ENCODE assay signal across 1 cellular context in genomic region chr2:167827352-167828097, GRCh38.
TF ChIP-seq lines count a peak whose summit lies in the region.

No MANE protein-coding gene starts in this region.

TF ChIP-seq in HepG2, 621 proteins besides CTCF, POLR2A, EP300 and RAD21 (continued from another document and continues in another):
- TF ChIP-seq ZNF33A (CRISPR knock-in tag; IDR thresholded peaks at IDR 0.05; ENCODE audit: borderline replicate concordance) (peak; percentile 72; the same call in 1 of the 2 replicates), ZNF598 (CRISPR knock-in tag; IDR thresholded peaks at IDR 0.05; ENCODE audit: borderline replicate concordance) (peak; percentile 65), ZNF788 (CRISPR knock-in tag; IDR thresholded peaks at IDR 0.05; ENCODE audit: borderline replicate concordance) (peak; percentile 97; the same call in 1 of the 2 replicates), FOSL1 (CRISPR knock-in tag; IDR thresholded peaks at IDR 0.05; ENCODE audit: borderline replicate concordance) (peak; percentile 34; the same call in 1 of the 2 replicates), ZNF790 (CRISPR knock-in tag; IDR thresholded peaks at IDR 0.05; ENCODE audit: borderline replicate concordance) (no peak), LRRFIP1 (CRISPR knock-in tag; conservative IDR thresholded peaks at IDR 0.05) (no peak), SKIL (CRISPR knock-in tag; IDR thresholded peaks at IDR 0.05; ENCODE audit: borderline replicate concordance) (peak; percentile 90), GABPA (IDR thresholded peaks at IDR 0.05; ENCODE audit: low read depth, low read length) (no peak), GABPA (CRISPR knock-in tag; IDR thresholded peaks at IDR 0.05; ENCODE audit: low read depth) (peak; percentile 40; the same call in 1 of the 2 replicates), ZBTB49 (CRISPR knock-in tag; IDR thresholded peaks at IDR 0.05; ENCODE audit: borderline replicate concordance) (no peak), REPIN1 (CRISPR knock-in tag; IDR thresholded peaks at IDR 0.05; ENCODE audit: borderline replicate concordance, low read depth) (peak; percentile 99), ZNF558 (CRISPR knock-in tag; IDR thresholded peaks at IDR 0.05; ENCODE audit: borderline replicate concordance) (peak; percentile 90; the same call in 1 of the 2 replicates), ZNF18 (CRISPR knock-in tag; IDR thresholded peaks at IDR 0.05; ENCODE audit: insufficient replicate concordance) (no peak), ZNF143 (CRISPR knock-in tag; IDR thresholded peaks at IDR 0.05) (peak; percentile 54), RXRB (CRISPR knock-in tag; IDR thresholded peaks at IDR 0.05; ENCODE audit: borderline replicate concordance) (peak; percentile 96), ASH2L (IDR thresholded peaks at IDR 0.05; ENCODE audit: insufficient read length, low read depth, low read length) (peak; percentile 92), GPN1 (CRISPR knock-in tag; IDR thresholded peaks at IDR 0.05; ENCODE audit: borderline replicate concordance) (no peak; the same call in 1 of the 2 replicates), ATF7 (IDR thresholded peaks at IDR 0.05) (peak; percentile 60; the same call in 1 of the 2 replicates), ATF7 (CRISPR knock-in tag; IDR thresholded peaks at IDR 0.05) (peak; percentile 88), ZNF383 (CRISPR knock-in tag; IDR thresholded peaks at IDR 0.05; ENCODE audit: borderline replicate concordance) (no peak; the same call in 1 of the 2 replicates), GTF2F1 (IDR thresholded peaks at IDR 0.05; ENCODE audit: low read length) (no peak), ZSCAN9 (CRISPR knock-in tag; IDR thresholded peaks at IDR 0.05; ENCODE audit: borderline replicate concordance) (peak; percentile 96), FOXM1 (CRISPR knock-in tag; IDR thresholded peaks at IDR 0.05) (no peak), MTF1 (CRISPR knock-in tag; IDR thresholded peaks at IDR 0.05) (no peak; the same call in 1 of the 2 replicates), ZNF235 (CRISPR knock-in tag; IDR thresholded peaks at IDR 0.05; ENCODE audit: borderline replicate concordance) (no peak), ELF1 (CRISPR knock-in tag; IDR thresholded peaks at IDR 0.05) (peak; percentile 55; the same call in 1 of the 2 replicates), SMAD9 (CRISPR knock-in tag; IDR thresholded peaks at IDR 0.05) (0 out of 2 replicates have a peak, but pooled peaks have one; percentile 60), ZBTB7A (CRISPR knock-in tag; IDR thresholded peaks at IDR 0.05) (peak; percentile 89; the same call in 1 of the 2 replicates), ZNF431 (CRISPR knock-in tag; IDR thresholded peaks at IDR 0.05; ENCODE audit: borderline replicate concordance, low read depth) (peak; percentile 98), SMARCC2 (IDR thresholded peaks at IDR 0.05) (no peak)
- TF ChIP-seq, protein P1, sequence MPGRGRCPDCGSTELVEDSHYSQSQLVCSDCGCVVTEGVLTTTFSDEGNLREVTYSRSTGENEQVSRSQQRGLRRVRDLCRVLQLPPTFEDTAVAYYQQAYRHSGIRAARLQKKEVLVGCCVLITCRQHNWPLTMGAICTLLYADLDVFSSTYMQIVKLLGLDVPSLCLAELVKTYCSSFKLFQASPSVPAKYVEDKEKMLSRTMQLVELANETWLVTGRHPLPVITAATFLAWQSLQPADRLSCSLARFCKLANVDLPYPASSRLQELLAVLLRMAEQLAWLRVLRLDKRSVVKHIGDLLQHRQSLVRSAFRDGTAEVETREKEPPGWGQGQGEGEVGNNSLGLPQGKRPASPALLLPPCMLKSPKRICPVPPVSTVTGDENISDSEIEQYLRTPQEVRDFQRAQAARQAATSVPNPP (CRISPR knock-in tag; IDR thresholded peaks at IDR 0.05) = peak; percentile 90
- TF ChIP-seq, protein P2, sequence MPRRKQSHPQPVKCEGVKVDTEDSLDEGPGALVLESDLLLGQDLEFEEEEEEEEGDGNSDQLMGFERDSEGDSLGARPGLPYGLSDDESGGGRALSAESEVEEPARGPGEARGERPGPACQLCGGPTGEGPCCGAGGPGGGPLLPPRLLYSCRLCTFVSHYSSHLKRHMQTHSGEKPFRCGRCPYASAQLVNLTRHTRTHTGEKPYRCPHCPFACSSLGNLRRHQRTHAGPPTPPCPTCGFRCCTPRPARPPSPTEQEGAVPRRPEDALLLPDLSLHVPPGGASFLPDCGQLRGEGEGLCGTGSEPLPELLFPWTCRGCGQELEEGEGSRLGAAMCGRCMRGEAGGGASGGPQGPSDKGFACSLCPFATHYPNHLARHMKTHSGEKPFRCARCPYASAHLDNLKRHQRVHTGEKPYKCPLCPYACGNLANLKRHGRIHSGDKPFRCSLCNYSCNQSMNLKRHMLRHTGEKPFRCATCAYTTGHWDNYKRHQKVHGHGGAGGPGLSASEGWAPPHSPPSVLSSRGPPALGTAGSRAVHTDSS (CRISPR knock-in tag; conservative IDR thresholded peaks at IDR 0.05) = 0 out of 2 replicates have a peak, but pooled peaks have one; percentile 20
- TF ChIP-seq, protein P3, sequence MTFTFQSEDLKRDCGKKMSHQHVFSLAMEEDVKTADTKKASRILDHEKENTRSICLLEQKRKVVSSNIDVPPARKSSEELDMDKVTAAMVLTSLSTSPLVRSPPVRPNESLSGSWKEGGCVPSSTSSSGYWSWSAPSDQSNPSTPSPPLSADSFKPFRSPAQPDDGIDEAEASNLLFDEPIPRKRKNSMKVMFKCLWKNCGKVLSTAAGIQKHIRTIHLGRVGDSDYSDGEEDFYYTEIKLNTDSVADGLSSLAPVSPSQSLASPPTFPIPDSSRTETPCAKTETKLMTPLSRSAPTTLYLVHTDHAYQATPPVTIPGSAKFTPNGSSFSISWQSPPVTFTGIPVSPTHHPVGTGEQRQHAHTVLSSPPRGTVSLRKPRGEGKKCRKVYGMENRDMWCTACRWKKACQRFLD (CRISPR knock-in tag; IDR thresholded peaks at IDR 0.05; ENCODE audit: borderline replicate concordance) = peak; percentile 93; the same call in 1 of the 2 replicates
- TF ChIP-seq, protein P4, sequence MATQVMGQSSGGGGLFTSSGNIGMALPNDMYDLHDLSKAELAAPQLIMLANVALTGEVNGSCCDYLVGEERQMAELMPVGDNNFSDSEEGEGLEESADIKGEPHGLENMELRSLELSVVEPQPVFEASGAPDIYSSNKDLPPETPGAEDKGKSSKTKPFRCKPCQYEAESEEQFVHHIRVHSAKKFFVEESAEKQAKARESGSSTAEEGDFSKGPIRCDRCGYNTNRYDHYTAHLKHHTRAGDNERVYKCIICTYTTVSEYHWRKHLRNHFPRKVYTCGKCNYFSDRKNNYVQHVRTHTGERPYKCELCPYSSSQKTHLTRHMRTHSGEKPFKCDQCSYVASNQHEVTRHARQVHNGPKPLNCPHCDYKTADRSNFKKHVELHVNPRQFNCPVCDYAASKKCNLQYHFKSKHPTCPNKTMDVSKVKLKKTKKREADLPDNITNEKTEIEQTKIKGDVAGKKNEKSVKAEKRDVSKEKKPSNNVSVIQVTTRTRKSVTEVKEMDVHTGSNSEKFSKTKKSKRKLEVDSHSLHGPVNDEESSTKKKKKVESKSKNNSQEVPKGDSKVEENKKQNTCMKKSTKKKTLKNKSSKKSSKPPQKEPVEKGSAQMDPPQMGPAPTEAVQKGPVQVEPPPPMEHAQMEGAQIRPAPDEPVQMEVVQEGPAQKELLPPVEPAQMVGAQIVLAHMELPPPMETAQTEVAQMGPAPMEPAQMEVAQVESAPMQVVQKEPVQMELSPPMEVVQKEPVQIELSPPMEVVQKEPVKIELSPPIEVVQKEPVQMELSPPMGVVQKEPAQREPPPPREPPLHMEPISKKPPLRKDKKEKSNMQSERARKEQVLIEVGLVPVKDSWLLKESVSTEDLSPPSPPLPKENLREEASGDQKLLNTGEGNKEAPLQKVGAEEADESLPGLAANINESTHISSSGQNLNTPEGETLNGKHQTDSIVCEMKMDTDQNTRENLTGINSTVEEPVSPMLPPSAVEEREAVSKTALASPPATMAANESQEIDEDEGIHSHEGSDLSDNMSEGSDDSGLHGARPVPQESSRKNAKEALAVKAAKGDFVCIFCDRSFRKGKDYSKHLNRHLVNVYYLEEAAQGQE (IDR thresholded peaks at IDR 0.05; ENCODE audit: borderline replicate concordance in 1 of 2, low read depth in 1 of 2, low read length in 2 of 2) = peak in 1 of 2 experiments; percentile 51; a peak in 1 of 4 replicates
- TF ChIP-seq, protein P5, sequence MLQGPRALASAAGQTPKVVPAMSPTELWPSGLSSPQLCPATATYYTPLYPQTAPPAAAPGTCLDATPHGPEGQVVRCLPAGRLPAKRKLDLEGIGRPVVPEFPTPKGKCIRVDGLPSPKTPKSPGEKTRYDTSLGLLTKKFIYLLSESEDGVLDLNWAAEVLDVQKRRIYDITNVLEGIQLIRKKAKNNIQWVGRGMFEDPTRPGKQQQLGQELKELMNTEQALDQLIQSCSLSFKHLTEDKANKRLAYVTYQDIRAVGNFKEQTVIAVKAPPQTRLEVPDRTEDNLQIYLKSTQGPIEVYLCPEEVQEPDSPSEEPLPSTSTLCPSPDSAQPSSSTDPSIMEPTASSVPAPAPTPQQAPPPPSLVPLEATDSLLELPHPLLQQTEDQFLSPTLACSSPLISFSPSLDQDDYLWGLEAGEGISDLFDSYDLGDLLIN (CRISPR knock-in tag; IDR thresholded peaks at IDR 0.05; ENCODE audit: borderline replicate concordance) = peak; percentile 85
- TF ChIP-seq, protein P6, sequence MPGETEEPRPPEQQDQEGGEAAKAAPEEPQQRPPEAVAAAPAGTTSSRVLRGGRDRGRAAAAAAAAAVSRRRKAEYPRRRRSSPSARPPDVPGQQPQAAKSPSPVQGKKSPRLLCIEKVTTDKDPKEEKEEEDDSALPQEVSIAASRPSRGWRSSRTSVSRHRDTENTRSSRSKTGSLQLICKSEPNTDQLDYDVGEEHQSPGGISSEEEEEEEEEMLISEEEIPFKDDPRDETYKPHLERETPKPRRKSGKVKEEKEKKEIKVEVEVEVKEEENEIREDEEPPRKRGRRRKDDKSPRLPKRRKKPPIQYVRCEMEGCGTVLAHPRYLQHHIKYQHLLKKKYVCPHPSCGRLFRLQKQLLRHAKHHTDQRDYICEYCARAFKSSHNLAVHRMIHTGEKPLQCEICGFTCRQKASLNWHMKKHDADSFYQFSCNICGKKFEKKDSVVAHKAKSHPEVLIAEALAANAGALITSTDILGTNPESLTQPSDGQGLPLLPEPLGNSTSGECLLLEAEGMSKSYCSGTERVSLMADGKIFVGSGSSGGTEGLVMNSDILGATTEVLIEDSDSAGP (CRISPR knock-in tag; IDR thresholded peaks at IDR 0.05; ENCODE audit: borderline replicate concordance) = peak; percentile 96
